ENCODE assay signal across 10 cellular contexts in genomic region chr20:23450877-23451276, GRCh38. TPM values are rescaled to one million over a fixed set of nuclear protein-coding genes. Genes with fewer than 3 reads are reported as not detected.
"Had no signal": no experiment of that assay in that cellular context is flagged by ENCODE, and none has a peak within 500 bp of the region (broad histone marks: within the 10 kb centered on the region; RNA-seq: fewer than 3 reads in every experiment).

No MANE protein-coding gene starts in this region.

- ATAC-seq: GM23338, HCT116, K562 had no signal

- H3K27ac Mint-ChIP-seq: GM23338 had no signal

- H3K4me3 ChIP-seq: GM23338, HAP-1, K562 had no signal

- H3K4me2 ChIP-seq: GM23338 had no signal

- H3K27ac ChIP-seq: HL-60 had no signal

- H3K36me3 ChIP-seq: HAP-1 had no signal

- FAIRE-seq: K562 had no signal

- DNase-seq: IMR-90, KG1 had no signal

- H3K9me3 ChIP-seq: HAP-1 had no signal

- H3K9me3 Mint-ChIP-seq: GM23338 had no signal

- H3K4me3 Mint-ChIP-seq: GM23338 had no signal

- H3K4me1 ChIP-seq: HAP-1 had no signal

RNA-seq across cellular contexts. Expression of gene CST11, which starts 1.8 kb away (rescaled TPM):
- total RNA-seq: GM23338, H4, H7, HT1080, IMR-90, K562 had no signal
- polyA plus RNA-seq: GM23338, IMR-90, K562 had no signal

RNA-seq across cellular contexts. Expression of gene CSTL1, which starts 11.4 kb away (rescaled TPM):
- total RNA-seq: GM23338, H4, H7, HT1080, IMR-90, K562 had no signal
- polyA plus RNA-seq: GM23338, IMR-90, K562 had no signal

RNA-seq across cellular contexts. Expression of gene CST8, which starts 40.0 kb away (rescaled TPM):
- total RNA-seq: GM23338, H4, H7, HT1080, IMR-90, K562 had no signal
- polyA plus RNA-seq: GM23338, IMR-90, K562 had no signal
